22 cellular contexts compared by ENCODE assay signal in genomic region chr4:3405176-3405575, GRCh38. TPM values are rescaled to one million over a fixed set of nuclear protein-coding genes. Genes with fewer than 3 reads are reported as not detected.
"Had no signal": no experiment of that assay in that cellular context is flagged by ENCODE, and none has a peak within 500 bp of the region (broad histone marks: within the 10 kb centered on the region; RNA-seq: fewer than 3 reads in every experiment).

No MANE protein-coding gene starts in this region.

- H3K4me3 ChIP-seq: body of pancreas, SJSA1, smooth muscle cell had no signal

- H3K4me1 ChIP-seq: body of pancreas had no signal

- H3K36me3 Mint-ChIP-seq: stimulated activated naive B cell treated with anti-CD40 and anti-IgM and Interleukin-4, amounts not matched to agents 10 μg/mL and 1 μg/mL and 100 μg/mL, for 72 hours had no signal

- H3K9me3 Mint-ChIP-seq: activated T-helper 1 cell treated with anti-CD3 and anti-CD28 coated beads, Interleukin-12 subunit alpha, Interleukin-12 subunit beta, Interleukin-2, Interleukin-4 antibody, amounts not matched to agents 30 ng/mL and 10 ng/mL and 1 ng/mL, durations not matched to agents 14 hours and 24 hours and 36 hours; central memory CD8-positive, alpha-beta T cell; immature natural killer cell had no signal

- DNase-seq: activated CD4-positive, alpha-beta T cell treated with anti-CD3 and anti-CD28 coated beads for 4 hours; activated CD8-positive, alpha-beta memory T cell treated with anti-CD3 and anti-CD28 coated beads, Interleukin-2, amount 50 U/mL, for 48 hours; activated CD8-positive, alpha-beta T cell treated with anti-CD3 and anti-CD28 coated beads, Interleukin-2, amount 10 ng/mL, durations not matched to agents 7 days and 5 days; activated naive CD4-positive, alpha-beta T cell treated with Interleukin-2 at 50 U/mL for 16 hours; immature natural killer cell; left cardiac atrium; stimulated activated CD4-positive, alpha-beta T cell treated with anti-CD3 and anti-CD28 coated beads, Interleukin-1b, Interleukin-23, amount 100 ng/mL, for 48 hours; stimulated activated naive B cell treated with anti-CD40 and anti-IgM and Interleukin-4, amounts not matched to agents 10 μg/mL and 1 μg/mL and 100 μg/mL, for 72 hours; SW 1271; T1000 had no signal

- H3K27ac Mint-ChIP-seq: activated CD8-positive, alpha-beta T cell treated with anti-CD3 and anti-CD28 coated beads, Interleukin-2, amount 10 ng/mL, durations not matched to agents 7 days and 5 days; activated T-helper 1 cell treated with anti-CD3 and anti-CD28 coated beads, Interleukin-12 subunit alpha, Interleukin-12 subunit beta, Interleukin-2, Interleukin-4 antibody, amounts not matched to agents 30 ng/mL and 10 ng/mL and 1 ng/mL, durations not matched to agents 14 hours and 24 hours and 36 hours; immature natural killer cell; stimulated activated naive B cell treated with anti-CD40 and anti-IgM and Interleukin-4, amounts not matched to agents 10 μg/mL and 1 μg/mL and 100 μg/mL, for 72 hours; type B pancreatic cell had no signal

- H3K27ac ChIP-seq: body of pancreas, SJSA1 had no signal

- H3K4me2 ChIP-seq: smooth muscle cell had no signal

- H3K9me3 ChIP-seq: body of pancreas, SJSA1 had no signal

- H3K4me3 Mint-ChIP-seq: activated CD8-positive, alpha-beta T cell treated with anti-CD3 and anti-CD28 coated beads, Interleukin-2, amount 10 ng/mL, durations not matched to agents 7 days and 5 days; activated T-helper 1 cell treated with anti-CD3 and anti-CD28 coated beads, Interleukin-12 subunit alpha, Interleukin-12 subunit beta, Interleukin-2, Interleukin-4 antibody, amounts not matched to agents 30 ng/mL and 10 ng/mL and 1 ng/mL, durations not matched to agents 14 hours and 24 hours and 36 hours; central memory CD8-positive, alpha-beta T cell; immature natural killer cell; stimulated activated naive B cell treated with anti-CD40 and anti-IgM and Interleukin-4, amounts not matched to agents 10 μg/mL and 1 μg/mL and 100 μg/mL, for 72 hours; type B pancreatic cell had no signal

- H3K27me3 Mint-ChIP-seq: central memory CD8-positive, alpha-beta T cell; stimulated activated naive B cell treated with anti-CD40 and anti-IgM and Interleukin-4, amounts not matched to agents 10 μg/mL and 1 μg/mL and 100 μg/mL, for 72 hours; type B pancreatic cell had no signal

- ATAC-seq: activated CD8-positive, alpha-beta T cell treated with anti-CD3 and anti-CD28 coated beads, Interleukin-2, amount 10 ng/mL, durations not matched to agents 7 days and 5 days; body of pancreas; esophagus mucosa; stimulated activated naive B cell treated with anti-CD40 and anti-IgM and Interleukin-4, amounts not matched to agents 10 μg/mL and 1 μg/mL and 100 μg/mL, for 72 hours had no signal

- H3K27me3 ChIP-seq: body of pancreas, SJSA1 had no signal

- H3K4me1 Mint-ChIP-seq: central memory CD8-positive, alpha-beta T cell; stimulated activated naive B cell treated with anti-CD40 and anti-IgM and Interleukin-4, amounts not matched to agents 10 μg/mL and 1 μg/mL and 100 μg/mL, for 72 hours had no signal

RNA-seq across cellular contexts. Expression of gene HGFAC, which starts 36.6 kb away (rescaled TPM):
- total RNA-seq: activated CD8-positive, alpha-beta T cell treated with anti-CD3 and anti-CD28 coated beads, Interleukin-2, amount 10 ng/mL, durations not matched to agents 7 days and 5 days; activated T-helper 1 cell treated with anti-CD3 and anti-CD28 coated beads, Interleukin-12 subunit alpha, Interleukin-12 subunit beta, Interleukin-2, Interleukin-4 antibody, amounts not matched to agents 30 ng/mL and 10 ng/mL and 1 ng/mL, durations not matched to agents 14 hours and 24 hours and 36 hours; esophagus mucosa; fibroblast of villous mesenchyme; subcutaneous adipose tissue had no signal
- polyA plus RNA-seq: immature natural killer cell, smooth muscle cell had no signal

RNA-seq across cellular contexts. Expression of gene DOK7, which starts 57.9 kb away (rescaled TPM):
- total RNA-seq: activated CD8-positive, alpha-beta T cell treated with anti-CD3 and anti-CD28 coated beads, Interleukin-2, amount 10 ng/mL, durations not matched to agents 7 days and 5 days; activated T-helper 1 cell treated with anti-CD3 and anti-CD28 coated beads, Interleukin-12 subunit alpha, Interleukin-12 subunit beta, Interleukin-2, Interleukin-4 antibody, amounts not matched to agents 30 ng/mL and 10 ng/mL and 1 ng/mL, durations not matched to agents 14 hours and 24 hours and 36 hours; dermis microvascular lymphatic vessel endothelial cell; fibroblast of villous mesenchyme; lung microvascular endothelial cell; osteocyte; smooth muscle cell; subcutaneous adipose tissue had no signal
- polyA plus RNA-seq: smooth muscle cell had no signal
